ENCODE assay signal across 18 cellular contexts in genomic region chr19:35796645-35797542, GRCh38. TPM values are rescaled to one million over a fixed set of nuclear protein-coding genes. Genes with fewer than 3 reads are reported as not detected.
DNase-seq lines count a peak whose midpoint lies in the region; ATAC-seq, FAIRE-seq and TF ChIP-seq lines count a peak whose summit lies in the region.
"Had no signal": no experiment of that assay in that cellular context is flagged by ENCODE, and none has a peak within 500 bp of the region (broad histone marks: within the 10 kb centered on the region; RNA-seq: fewer than 3 reads in every experiment).

No MANE protein-coding gene starts in this region.

- H3K27me3 ChIP-seq in iPS-18a (ENCODE audit: control insufficient read depth, insufficient read depth, low read length) (peaks cover 32% of the 10 kb centered on the region), suprapubic skin (peaks cover 38% of the 10 kb centered on the region), ovary (no peaks in the 10 kb centered on the region)

- 9% methylated on average over 33 of the region's 39 CpGs for WGBS in suprapubic skin
- 9 to 16% (median 14%) methylated on average over 39 of the region's 39 CpGs for WGBS in ovary, 3 donors

- peaks cover 6% of the 10 kb centered on the region for H3K4me1 Mint-ChIP-seq in activated T-cell treated with anti-CD3 and anti-CD28 coated beads, Interleukin-2, amount 50 U/mL, for 72 hours (ENCODE audit: low read depth)

- H3K4me3 Mint-ChIP-seq in activated T-cell treated with anti-CD3 and anti-CD28 coated beads, Interleukin-2, amount 50 U/mL, for 72 hours = peak overlapping the region in 1 of 2 donors; percentile 13

- intact Hi-C loops in ovary (cut with DNase I) = no loop called here
- intact Hi-C loops in kidney (cut with DNase I) = no loop called here

- TF ChIP-seq EP300 in suprapubic skin (IDR thresholded peaks at IDR 0.05) = no peak
- TF ChIP-seq EP300 in ovary (IDR thresholded peaks at IDR 0.05) = no peak

- TF ChIP-seq POLR2A in suprapubic skin (IDR thresholded peaks at IDR 0.05) (no peak), ovary (IDR thresholded peaks at IDR 0.05) (no peak)

- no peaks in the 10 kb centered on the region for H3K9me3 ChIP-seq in iPS-18a (ENCODE audit: control insufficient read depth, low read depth, low read length)
- no peaks in the 10 kb centered on the region for H3K9me3 ChIP-seq in suprapubic skin
- H3K9me3 ChIP-seq in ovary = no peaks in the 10 kb centered on the region
- H3K9me3 ChIP-seq in kidney (ENCODE audit: control insufficient read depth in 1 of 2, low read length in 2 of 2) = no peaks in the 10 kb centered on the region
- H3K9me3 ChIP-seq: right atrium auricular region had no signal

- H3K9me3 Mint-ChIP-seq in activated T-cell treated with anti-CD3 and anti-CD28 coated beads, Interleukin-2, amount 50 U/mL, for 72 hours = no peaks in the 10 kb centered on the region

- H3K4me3 ChIP-seq in iPS-18a (ENCODE audit: low read length) (peak overlapping the region; percentile 49), suprapubic skin (peak overlapping the region; percentile 16), ovary (no peak overlapping the region), kidney (ENCODE audit: low read length in 2 of 2) (no peak overlapping the region)

- H3K27ac ChIP-seq in iPS-18a (ENCODE audit: low read length) = no peak overlapping the region
- H3K27ac ChIP-seq in suprapubic skin = no peak overlapping the region
- H3K27ac ChIP-seq in ovary = no peak overlapping the region
- no peak overlapping the region for H3K27ac ChIP-seq in kidney (ENCODE audit: low read depth in 2 of 2, low read length in 2 of 2)
- H3K27ac ChIP-seq: right atrium auricular region, tibial nerve had no signal

- peaks cover 26% of the 10 kb centered on the region for H3K27me3 Mint-ChIP-seq in activated T-cell treated with anti-CD3 and anti-CD28 coated beads, Interleukin-2, amount 50 U/mL, for 72 hours (ENCODE audit: low read depth)

- H3K36me3 ChIP-seq in iPS-18a (ENCODE audit: control insufficient read depth, low read depth, low read length) (no peaks in the 10 kb centered on the region), suprapubic skin (no peaks in the 10 kb centered on the region), ovary (no peaks in the 10 kb centered on the region), kidney (ENCODE audit: control insufficient read depth in 1 of 2, insufficient read depth in 2 of 2, low read length in 2 of 2) (no peaks in the 10 kb centered on the region)
- H3K36me3 ChIP-seq: right atrium auricular region, tibial nerve had no signal

- DNase-seq in activated T-cell treated with anti-CD3 and anti-CD28 coated beads, Interleukin-2, amount 50 U/mL, for 72 hours = no peak
- DNase-seq in activated T-cell treated with anti-CD3 and anti-CD28 coated beads for 4 hours (no peak), suprapubic skin (ENCODE audit: low spot score in 2 of 2) (peak in 1 of 2 donors; percentile 67), ovary (no peak), kidney (no peak)
- DNase-seq: activated CD4-positive, alpha-beta T cell treated with anti-CD3 and anti-CD28 coated beads, Interleukin-2, amount 50 U/mL, for 4 hours; activated naive CD4-positive, alpha-beta T cell treated with Interleukin-2 at 50 U/mL for 16 hours; foreskin fibroblast; NCI-H1105; NCI-H510A treated with DMSO at 0.1 percent for 48 hours; stimulated activated naive CD4-positive, alpha-beta T cell; SW 1271 had no signal

- no peak overlapping the region for H3K9ac ChIP-seq in iPS-18a (ENCODE audit: low read length)
- H3K9ac ChIP-seq in kidney (ENCODE audit: low read length in 2 of 2) = no peak overlapping the region

- TF ChIP-seq CTCF in suprapubic skin (IDR thresholded peaks at IDR 0.05) (no peak), ovary (IDR thresholded peaks at IDR 0.05) (no peak), kidney (IDR thresholded peaks at IDR 0.05; ENCODE audit: borderline replicate concordance, extremely low read depth, insufficient read depth) (no peak)

- H3K4me1 ChIP-seq in iPS-18a (ENCODE audit: control insufficient read depth, low read depth, low read length) = no peaks in the 10 kb centered on the region
- H3K4me1 ChIP-seq in suprapubic skin = peaks cover 5% of the 10 kb centered on the region
- H3K4me1 ChIP-seq in ovary (ENCODE audit: insufficient read depth) = no peaks in the 10 kb centered on the region
- no peaks in the 10 kb centered on the region for H3K4me1 ChIP-seq in kidney (ENCODE audit: control insufficient read depth in 1 of 2, insufficient read depth in 1 of 2, low read depth in 1 of 2, low read length in 2 of 2)

- no peak for FAIRE-seq in kidney (lab: Jason Lieb, UNC)
- FAIRE-seq: endothelial cell of umbilical vein had no signal

- ATAC-seq in activated T-cell treated with anti-CD3 and anti-CD28 coated beads, Interleukin-2, amount 50 U/mL, for 72 hours (replicated peaks in 1 of 2) = peak in 1 of 2 donors; percentile 7

- no peaks in the 10 kb centered on the region for H3K36me3 Mint-ChIP-seq in activated T-cell treated with anti-CD3 and anti-CD28 coated beads, Interleukin-2, amount 50 U/mL, for 72 hours (ENCODE audit: insufficient read depth in 2 of 2)

- H3K27ac Mint-ChIP-seq in activated T-cell treated with anti-CD3 and anti-CD28 coated beads, Interleukin-2, amount 50 U/mL, for 72 hours = peak overlapping the region; percentile 30

RNA-seq across cellular contexts. Expression of gene PRODH2, which starts 15.8 kb away (rescaled TPM):
- not detected for total RNA-seq in activated T-cell treated with anti-CD3 and anti-CD28 coated beads, Interleukin-2, amount 50 U/mL, for 72 hours
- total RNA-seq in suprapubic skin = not detected
- under 1 TPM in 1 of 7 donors, not detected in 6; 0.41 TPM for total RNA-seq in ovary
- not detected for polyA plus RNA-seq in ovary
- total RNA-seq in kidney = 9.0 TPM
- 409 TPM for polyA plus RNA-seq in kidney (ENCODE audit: insufficient read depth, low read depth, low replicate concordance)
- total RNA-seq: A172, endothelial cell of umbilical vein, LHCN-M2, right atrium auricular region, tibial nerve had no signal
- polyA plus RNA-seq: endothelial cell of umbilical vein had no signal

RNA-seq across cellular contexts. Expression of gene ARHGAP33, which starts 21.5 kb away (rescaled TPM):
- 10 to 100 TPM; 66.8 to 86.0 TPM for total RNA-seq in activated T-cell treated with anti-CD3 and anti-CD28 coated beads, Interleukin-2, amount 50 U/mL, for 72 hours
- total RNA-seq in suprapubic skin = 10 to 100 TPM; 20.6 to 42.7 (median 31.7) TPM
- 10 to 100 TPM; 14.7 to 52.7 (median 46.1) TPM for total RNA-seq in ovary
- polyA plus RNA-seq in ovary = 10 to 100 TPM in 1 of 2 donors, under 1 TPM in 1; 0.95 to 18.5 TPM
- total RNA-seq in kidney = 18.5 TPM
- 5.6 TPM for polyA plus RNA-seq in kidney (ENCODE audit: insufficient read depth, low read depth, low replicate concordance)

RNA-seq across cellular contexts. Expression of gene PROSER3, which starts 38.9 kb away (rescaled TPM):
- 10 to 100 TPM; 38.9 to 47.8 TPM for total RNA-seq in activated T-cell treated with anti-CD3 and anti-CD28 coated beads, Interleukin-2, amount 50 U/mL, for 72 hours
- total RNA-seq in suprapubic skin (10 to 100 TPM in 3 of 4 donors, 1 to 10 TPM in 1; 9.6 to 23.8 (median 17.1) TPM), ovary (10 to 100 TPM in 5 of 7 donors, 1 to 10 TPM in 2; 3.3 to 59.0 (median 32.0) TPM), kidney (34.9 TPM)
- polyA plus RNA-seq in ovary (10 to 100 TPM; 12.6 to 12.9 TPM), kidney (ENCODE audit: insufficient read depth, low read depth, low replicate concordance) (2.8 TPM)

RNA-seq across cellular contexts. Expression of gene HSPB6, which starts 40.1 kb away (rescaled TPM):
- total RNA-seq in activated T-cell treated with anti-CD3 and anti-CD28 coated beads, Interleukin-2, amount 50 U/mL, for 72 hours = 1 to 10 TPM; 1.4 to 2.4 TPM
- total RNA-seq in suprapubic skin (10 to 100 TPM in 1 of 4 donors, 1 to 10 TPM in 3; 4.1 to 13.4 (median 5.5) TPM), ovary (100 to 1,000 TPM in 6 of 7 donors, 10 to 100 TPM in 1; 44.9 to 276 (median 232) TPM), kidney (64.3 TPM)
- polyA plus RNA-seq in ovary (100 to 1,000 TPM; 101 to 434 TPM), kidney (ENCODE audit: insufficient read depth, low read depth, low replicate concordance) (53.1 TPM)

RNA-seq across cellular contexts. Expression of gene LIN37, which starts 48.5 kb away (rescaled TPM):
- 10 to 100 TPM; 11.4 to 14.3 TPM for total RNA-seq in activated T-cell treated with anti-CD3 and anti-CD28 coated beads, Interleukin-2, amount 50 U/mL, for 72 hours
- 10 to 100 TPM; 11.0 to 21.5 (median 20.0) TPM for total RNA-seq in suprapubic skin
- 10 to 100 TPM; 14.5 to 25.6 (median 19.1) TPM for total RNA-seq in ovary
- polyA plus RNA-seq in ovary = 10 to 100 TPM in 1 of 2 donors, 1 to 10 TPM in 1; 9.8 to 24.1 TPM
- 11.2 TPM for total RNA-seq in kidney
- 11.4 TPM for polyA plus RNA-seq in kidney (ENCODE audit: insufficient read depth, low read depth, low replicate concordance)

Comparison
In these comparisons a context has a peak if more than half of its experiments do, and no peak if none do; other contexts are left out.
1. H3K4me3 ChIP-seq: peak in iPS-18a (single experiment) and suprapubic skin (single experiment); none in ovary (single experiment) and kidney (0 of 2).